In the genomic region with DNA sequence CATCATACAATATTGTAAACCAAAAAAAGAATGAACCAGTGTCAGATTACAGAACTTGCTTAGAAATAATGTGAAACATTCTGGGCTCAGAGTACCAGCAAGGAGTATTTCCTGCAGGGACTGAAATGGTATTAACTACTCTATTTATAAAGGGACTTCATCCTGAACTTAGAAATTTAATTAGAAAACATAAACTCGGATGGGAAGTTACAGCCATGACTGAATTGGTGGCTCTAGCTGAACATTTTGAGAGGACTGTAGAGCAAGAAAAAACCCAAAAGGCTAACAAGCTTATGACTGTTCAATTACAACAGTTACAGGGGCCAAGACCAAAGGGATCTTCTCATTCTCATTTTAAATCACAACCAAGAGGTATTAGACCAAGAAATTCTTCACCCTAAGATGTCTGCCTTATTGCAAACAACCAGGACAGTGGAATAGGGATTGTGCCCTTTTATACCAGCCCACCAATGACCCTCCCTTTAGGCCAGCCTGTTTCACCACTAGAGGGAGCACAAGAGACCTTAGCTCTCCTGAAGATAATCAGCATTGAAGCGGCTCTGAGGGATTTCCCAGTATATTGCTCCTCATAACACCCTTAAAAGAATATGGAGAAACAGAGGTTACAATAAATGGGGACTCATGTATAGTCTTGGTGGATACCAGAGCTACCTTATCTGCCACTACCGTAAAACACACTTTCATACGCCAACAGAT, we compare ENCODE assay signal across 7 cellular contexts. TPM values are rescaled to one million over a fixed set of nuclear protein-coding genes. Genes with fewer than 3 reads are reported as not detected.
DNase-seq lines count a peak whose midpoint lies in the region; ATAC-seq and TF ChIP-seq lines count a peak whose summit lies in the region.
"Not testable (repeated sequence)": the region's sequence is repeated elsewhere in the genome, so short reads cannot be mapped to it uniquely, and the experiment has no call there.

No MANE protein-coding gene starts in this region.

- H3K36me3 ChIP-seq in SK-N-SH (replicated peaks in 1 of 2; ENCODE audit: control insufficient read depth in 1 of 2, insufficient read depth in 2 of 2, low read length in 1 of 2): not testable (repeated sequence)

- not testable (repeated sequence) for H3K4me3 Mint-ChIP-seq in HFFc6; activated naive CD8-positive, alpha-beta T cell treated with anti-CD3 and anti-CD28 coated beads, Interleukin-2, amount 50 U/mL, for 24 hours; nephron

- TF ChIP-seq EP300 in SK-N-SH (IDR thresholded peaks at IDR 0.05; ENCODE audit: borderline replicate concordance in 1 of 2, low read depth in 1 of 2, low read length in 1 of 2): not testable (repeated sequence)

- H3K9me3 Mint-ChIP-seq in HFFc6; activated naive CD8-positive, alpha-beta T cell treated with anti-CD3 and anti-CD28 coated beads, Interleukin-2, amount 50 U/mL, for 24 hours; nephron: not testable (repeated sequence)

- DNase-seq in GM12864 (ENCODE audit: low read depth); Right ventricle myocardium superior: not testable (repeated sequence)
- DNase-seq in HFFc6 (peak; percentile 10), NAMALWA (ENCODE audit: low spot score) (peak; percentile 60), SK-N-SH (peak; percentile 42)
- DNase-seq in activated naive CD8-positive, alpha-beta T cell treated with anti-CD3 and anti-CD28 coated beads, Interleukin-2, amount 50 U/mL, for 24 hours: peak; percentile 9

- not testable (repeated sequence) for H4K20me1 ChIP-seq in SK-N-SH (ENCODE audit: insufficient read depth)

- intact Hi-C loops in Right ventricle myocardium superior (cut with DNase I): loop anchor here (10.0 kb wide), 1 partner anchor 84 kb away; no protein-coding TSS in a partner anchor

- not testable (repeated sequence) for H3K27me3 ChIP-seq in SK-N-SH (ENCODE audit: insufficient read depth)

- H3K36me3 Mint-ChIP-seq in HFFc6 (ENCODE audit: low read depth); activated naive CD8-positive, alpha-beta T cell treated with anti-CD3 and anti-CD28 coated beads, Interleukin-2, amount 50 U/mL, for 24 hours (ENCODE audit: low read depth); nephron (ENCODE audit: low read depth): not testable (repeated sequence)

- not testable (repeated sequence) for H3K4me1 Mint-ChIP-seq in HFFc6 (ENCODE audit: low read depth); activated naive CD8-positive, alpha-beta T cell treated with anti-CD3 and anti-CD28 coated beads, Interleukin-2, amount 50 U/mL, for 24 hours; nephron

- CTCF ChIA-PET in SK-N-SH (lab: Yijun Ruan, JAX): not testable (repeated sequence)

- H3F3A ChIP-seq in SK-N-SH (replicated peaks; ENCODE audit: insufficient read depth): not testable (repeated sequence)

- not testable (repeated sequence) for H3K27ac ChIP-seq in SK-N-SH (ENCODE audit: low read depth in 2 of 2, low read length in 1 of 2)

- POLR2A ChIA-PET in SK-N-SH (lab: Yijun Ruan, JAX): not testable (repeated sequence)

- H3K4me2 ChIP-seq in SK-N-SH: not testable (repeated sequence)

- not testable (repeated sequence) for H3K9me2 ChIP-seq in SK-N-SH

- H3K79me2 ChIP-seq in SK-N-SH (ENCODE audit: insufficient read depth): not testable (repeated sequence)

- not testable (repeated sequence) for H3K9me3 ChIP-seq in SK-N-SH

- H3K27ac Mint-ChIP-seq in HFFc6; activated naive CD8-positive, alpha-beta T cell treated with anti-CD3 and anti-CD28 coated beads, Interleukin-2, amount 50 U/mL, for 24 hours; nephron: not testable (repeated sequence)

- H3K4me3 ChIP-seq in GM12864 (ENCODE audit: low read depth, low read length); SK-N-SH (ENCODE audit: low read depth in 2 of 2, low read length in 1 of 2): not testable (repeated sequence)

- H3K4me1 ChIP-seq in SK-N-SH (ENCODE audit: control insufficient read depth in 1 of 2, insufficient read depth in 2 of 2, low read depth in 1 of 2, low read length in 1 of 2): not testable (repeated sequence)

- TF ChIP-seq RAD21 in SK-N-SH (IDR thresholded peaks at IDR 0.05; ENCODE audit: low read length): peak; percentile 22; the same call in 1 of the 2 replicates

- ATAC-seq in activated naive CD8-positive, alpha-beta T cell treated with anti-CD3 and anti-CD28 coated beads, Interleukin-2, amount 50 U/mL, for 24 hours: peak; percentile 92
- ATAC-seq in Right ventricle myocardium superior (ENCODE audit: poor library complexity): peak; percentile 85

- not testable (repeated sequence) for H3K9ac ChIP-seq in SK-N-SH

- peaks cover 11% of the 10 kb centered on the region for H3K27me3 Mint-ChIP-seq in HFFc6 (ENCODE audit: insufficient read depth)
- H3K27me3 Mint-ChIP-seq in activated naive CD8-positive, alpha-beta T cell treated with anti-CD3 and anti-CD28 coated beads, Interleukin-2, amount 50 U/mL, for 24 hours; nephron (ENCODE audit: low read depth): not testable (repeated sequence)

- 66% methylated on average over 4 of the region's 4 CpGs for WGBS in SK-N-SH (ENCODE audit: low lambda C conversion rate)

- H2AFZ ChIP-seq in SK-N-SH (ENCODE audit: low read depth): not testable (repeated sequence)

- TF ChIP-seq CTCF in GM12864 (IDR thresholded peaks at IDR 0.05; ENCODE audit: low read depth, low read length, missing control alignments) (peak; percentile 64), HFFc6 (IDR thresholded peaks at IDR 0.05) (peak; percentile 81), SK-N-SH (IDR thresholded peaks at IDR 0.05) (peak; percentile 62), nephron (IDR thresholded peaks at IDR 0.05; ENCODE audit: unreplicated experiment in 3 of 3) (peak; percentile 20 to 56 (median 38))

TF ChIP-seq in SK-N-SH, 30 proteins besides CTCF, POLR2A, EP300 and RAD21:
- peak; percentile 17; the same call in 1 of the 2 replicates for TF ChIP-seq SMC3 (IDR thresholded peaks at IDR 0.05; ENCODE audit: low read depth, low read length)

RNA-seq across cellular contexts. Expression of a gene that starts 46.6 kb away (rescaled TPM):
- 10 to 100 TPM; 17.6 to 26.3 (median 22.8) TPM for total RNA-seq in HFFc6 (2021; fragmentation: NEBNext Ultra II Directional; extraction: Animal tissue kit (Norgen Biotek cat#: 25700))
- polyA plus RNA-seq in SK-N-SH (2012; rRNA removed): 32.1 and 44.5 TPM in 2 replicates
- polyA plus RNA-seq in SK-N-SH (2012; cell fraction: cytosol; rRNA removed): 58.5 and 68.6 TPM in 2 replicates
- 6.5 and 12.9 TPM in 2 replicates for polyA plus RNA-seq in SK-N-SH (2012; cell fraction: nucleus; rRNA removed)
- 39.2 TPM for total RNA-seq in Right ventricle myocardium superior

RNA-seq across cellular contexts. Expression of a gene that starts 48.3 kb away (rescaled TPM):
- not detected for total RNA-seq in HFFc6 (2021; fragmentation: NEBNext Ultra II Directional; extraction: Animal tissue kit (Norgen Biotek cat#: 25700))
- polyA plus RNA-seq in SK-N-SH (2012; rRNA removed): not detected in 2 replicates
- polyA plus RNA-seq in SK-N-SH (2012; cell fraction: cytosol; rRNA removed): not detected in 2 replicates
- not detected in 2 replicates for polyA plus RNA-seq in SK-N-SH (2012; cell fraction: nucleus; rRNA removed)
- not detected for total RNA-seq in Right ventricle myocardium superior
